Comparison of ENCODE assay signal across 10 cellular contexts in the genomic region with DNA sequence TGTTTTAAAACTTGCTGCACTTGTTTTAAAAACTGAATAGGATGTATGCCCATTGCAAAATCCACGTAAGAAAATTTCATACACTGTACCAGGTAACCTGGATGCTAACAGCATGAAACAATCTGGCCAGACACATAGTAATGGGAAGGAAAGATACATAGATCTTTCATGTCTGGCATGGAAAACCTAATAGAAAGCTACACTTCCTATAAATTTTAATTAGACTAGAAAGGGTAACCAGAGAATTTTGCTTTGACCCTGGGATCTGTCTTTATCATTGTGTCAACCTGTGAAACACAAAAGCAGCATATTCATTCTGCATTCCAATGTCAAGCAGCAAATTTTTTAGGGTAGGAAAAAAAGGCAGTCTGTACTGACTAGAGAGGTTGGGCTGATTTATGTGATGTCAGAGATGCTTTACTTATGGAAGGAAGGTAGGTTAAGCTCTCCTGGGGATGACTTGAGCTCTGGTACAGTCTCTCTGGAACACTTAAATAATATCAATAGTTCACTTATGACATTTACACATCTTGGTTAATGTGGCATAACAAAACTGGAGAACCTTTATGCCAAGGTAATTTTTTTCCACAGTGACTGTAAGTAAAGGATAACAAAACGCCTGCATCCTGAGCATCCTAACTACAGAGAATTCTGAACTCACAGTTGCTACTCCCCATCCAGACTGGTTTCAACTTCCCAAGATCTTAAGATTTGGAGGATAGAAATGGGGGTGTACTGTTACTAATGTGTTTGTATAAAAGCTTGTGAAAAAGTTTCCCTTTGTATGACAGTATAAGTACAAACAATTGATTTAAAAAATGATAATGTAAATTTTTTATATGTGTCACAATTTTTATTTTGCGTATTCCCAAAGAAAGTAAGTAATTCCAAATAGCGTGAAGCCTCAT. TPM values are rescaled to one million over a fixed set of nuclear protein-coding genes. Genes with fewer than 3 reads are reported as not detected.
DNase-seq lines count a peak whose midpoint lies in the region; ATAC-seq lines count a peak whose summit lies in the region.
"Had no signal": no experiment of that assay in that cellular context is flagged by ENCODE, and none has a peak within 500 bp of the region (broad histone marks: within the 10 kb centered on the region; RNA-seq: fewer than 3 reads in every experiment).

No MANE protein-coding gene starts in this region.

- no peak overlapping the region for H3K4me3 Mint-ChIP-seq in activated T-cell treated with anti-CD3 and anti-CD28 coated beads, Interleukin-2, amount 50 U/mL, for 72 hours
- H3K4me3 Mint-ChIP-seq: activated CD4-positive, alpha-beta memory T cell treated with anti-CD3 and anti-CD28 coated beads, Interleukin-2, amount 10 ng/mL, durations not matched to agents 7 days and 5 days had no signal

- no peak for ATAC-seq in activated T-cell treated with anti-CD3 and anti-CD28 coated beads, Interleukin-2, amount 50 U/mL, for 72 hours (replicated peaks in 1 of 2)

- no peaks in the 10 kb centered on the region for H3K9me3 ChIP-seq in HUES48 (ENCODE audit: control insufficient read depth, insufficient read depth, low read length)
- H3K9me3 ChIP-seq: testis had no signal

- no peaks in the 10 kb centered on the region for H3K36me3 Mint-ChIP-seq in activated T-cell treated with anti-CD3 and anti-CD28 coated beads, Interleukin-2, amount 50 U/mL, for 72 hours (ENCODE audit: insufficient read depth in 2 of 2)

- H3K4me1 Mint-ChIP-seq in activated T-cell treated with anti-CD3 and anti-CD28 coated beads, Interleukin-2, amount 50 U/mL, for 72 hours (ENCODE audit: low read depth) = no peaks in the 10 kb centered on the region
- H3K4me1 Mint-ChIP-seq: activated CD4-positive, alpha-beta memory T cell treated with anti-CD3 and anti-CD28 coated beads, Interleukin-2, amount 10 ng/mL, durations not matched to agents 7 days and 5 days had no signal

- peaks cover 42% of the 10 kb centered on the region for H3K4me1 ChIP-seq in HUES48 (ENCODE audit: control insufficient read depth, insufficient read depth, low read length)

- no peaks in the 10 kb centered on the region for H3K27me3 ChIP-seq in HUES48 (ENCODE audit: control insufficient read depth, insufficient read depth, low read length)
- H3K27me3 ChIP-seq: testis had no signal

- H3K4me3 ChIP-seq in HUES48 (ENCODE audit: low read depth, low read length) = peak overlapping the region; percentile 22; the same call in 1 of the 2 replicates
- H3K4me3 ChIP-seq: testis had no signal

- DNase-seq in astrocyte of the hippocampus (ENCODE audit: low read depth, low spot score) (peak; percentile 37), left kidney (ENCODE audit: low read depth, low spot score) (peak; percentile 53), renal cortical epithelial cell (ENCODE audit: low read depth) (peak; percentile 5), NCI-H2029 treated with DMSO at 0.1 percent for 48 hours (lab: John Stamatoyannopoulos, UW) (no peak), HUDEP-2 (lab: John Stamatoyannopoulos, UW; ENCODE audit: unreplicated experiment in 76 of 76) (no peak), epidermal melanocyte (ENCODE audit: insufficient read length, low spot score) (no peak)
- no peak for DNase-seq in activated T-cell treated with anti-CD3 and anti-CD28 coated beads, Interleukin-2, amount 50 U/mL, for 72 hours
- DNase-seq: activated CD4-positive, alpha-beta memory T cell treated with anti-CD3 and anti-CD28 coated beads, Interleukin-2, amount 10 ng/mL, durations not matched to agents 7 days and 5 days had no signal

- H3K36me3 ChIP-seq in HUES48 (ENCODE audit: control insufficient read depth, insufficient read depth, low read length) = no peaks in the 10 kb centered on the region

- peaks cover 8% of the 10 kb centered on the region for H3K27me3 Mint-ChIP-seq in activated T-cell treated with anti-CD3 and anti-CD28 coated beads, Interleukin-2, amount 50 U/mL, for 72 hours (ENCODE audit: low read depth)

- H3K9me3 Mint-ChIP-seq in activated T-cell treated with anti-CD3 and anti-CD28 coated beads, Interleukin-2, amount 50 U/mL, for 72 hours = no peaks in the 10 kb centered on the region
- H3K9me3 Mint-ChIP-seq: activated CD4-positive, alpha-beta memory T cell treated with anti-CD3 and anti-CD28 coated beads, Interleukin-2, amount 10 ng/mL, durations not matched to agents 7 days and 5 days had no signal

- H3K27ac ChIP-seq in HUES48 (ENCODE audit: low read depth, low read length) = peak overlapping the region; percentile 84

- no peak overlapping the region for H3K27ac Mint-ChIP-seq in activated T-cell treated with anti-CD3 and anti-CD28 coated beads, Interleukin-2, amount 50 U/mL, for 72 hours
- H3K27ac Mint-ChIP-seq: activated CD4-positive, alpha-beta memory T cell treated with anti-CD3 and anti-CD28 coated beads, Interleukin-2, amount 10 ng/mL, durations not matched to agents 7 days and 5 days had no signal

- no peak overlapping the region for H3K9ac ChIP-seq in HUES48 (ENCODE audit: low read depth, low read length)

RNA-seq across cellular contexts. Expression of a gene that starts 44.7 kb away (rescaled TPM):
- total RNA-seq in renal cortical epithelial cell = 24.5 and 50.4 TPM in 2 replicates
- total RNA-seq in activated T-cell treated with anti-CD3 and anti-CD28 coated beads, Interleukin-2, amount 50 U/mL, for 72 hours = under 1 TPM; 0.29 to 0.53 TPM

RNA-seq across cellular contexts. Expression of a gene that starts 45.0 kb away (rescaled TPM):
- 61.9 and 73.5 TPM in 2 replicates for total RNA-seq in renal cortical epithelial cell
- 10 to 100 TPM; 26.4 to 34.3 TPM for total RNA-seq in activated T-cell treated with anti-CD3 and anti-CD28 coated beads, Interleukin-2, amount 50 U/mL, for 72 hours

Comparison
In these comparisons a context has a peak if more than half of its experiments do, and no peak if none do; other contexts are left out.
1. DNase-seq: peak in astrocyte of the hippocampus (single experiment), left kidney (single experiment) and renal cortical epithelial cell (single experiment); none in NCI-H2029 treated with DMSO at 0.1 percent for 48 hours (single experiment), HUDEP-2 (0 of 76), epidermal melanocyte (single experiment) and activated T-cell treated with anti-CD3 and anti-CD28 coated beads, Interleukin-2, amount 50 U/mL, for 72 hours (0 of 2).
2. RNA of a gene that starts 44.7 kb away (total RNA-seq): 24.5 to 50.4 TPM in renal cortical epithelial cell; 0.29 to 0.53 TPM in activated T-cell treated with anti-CD3 and anti-CD28 coated beads, Interleukin-2, amount 50 U/mL, for 72 hours; every median in the first group is over 10 times any median in the second.